Comparison of ENCODE assay signal across 13 cellular contexts in genomic region chr4:145819246-145820181, GRCh38.
DNase-seq lines count a peak whose midpoint lies in the region; ATAC-seq and TF ChIP-seq lines count a peak whose summit lies in the region.
"Had no signal": no experiment of that assay in that cellular context is flagged by ENCODE, and none has a peak within 500 bp of the region (broad histone marks: within the 10 kb centered on the region; RNA-seq: fewer than 3 reads in every experiment).

No MANE protein-coding gene starts in this region.

- intact Hi-C loops in left ventricle myocardium superior (cut with micrococcal nuclease), result no loop called here

- no peaks in the 10 kb centered on the region for H3K27me3 Mint-ChIP-seq in stimulated activated naive B cell treated with anti-CD40 and anti-IgM and Interleukin-4, amounts not matched to agents 10 μg/mL and 1 μg/mL and 100 μg/mL, for 72 hours

- H4K20me1 ChIP-seq in OCI-LY1 (ENCODE audit: insufficient read depth, low read length), result no peaks in the 10 kb centered on the region

- H3K27ac ChIP-seq in OCI-LY1 (ENCODE audit: low read depth, low read length, poor library complexity, severe bottlenecking), result peak overlapping the region; percentile 70
- H3K27ac ChIP-seq: 22Rv1, body of pancreas had no signal

- peaks cover 40% of the 10 kb centered on the region for H3K4me1 ChIP-seq in OCI-LY1 (ENCODE audit: insufficient read depth, low read length, severe bottlenecking)
- H3K4me1 ChIP-seq: body of pancreas had no signal

- peak overlapping the region; percentile 11 for H3K27ac Mint-ChIP-seq in stimulated activated naive B cell treated with anti-CD40 and anti-IgM and Interleukin-4, amounts not matched to agents 10 μg/mL and 1 μg/mL and 100 μg/mL, for 72 hours
- H3K27ac Mint-ChIP-seq: T-helper 2 cell treated with Interferon-gamma antibody and Interleukin-4, amounts not matched to agents 5 μg/mL and 100 μg/mL, for 36 hours had no signal

- H3K9me3 ChIP-seq in OCI-LY1 (ENCODE audit: low read length), result no peaks in the 10 kb centered on the region
- H3K9me3 ChIP-seq: body of pancreas had no signal

- no peaks in the 10 kb centered on the region for H3K27me3 ChIP-seq in OCI-LY1 (ENCODE audit: insufficient read depth, low read length)
- H3K27me3 ChIP-seq: body of pancreas had no signal

- H3K36me3 Mint-ChIP-seq in stimulated activated naive B cell treated with anti-CD40 and anti-IgM and Interleukin-4, amounts not matched to agents 10 μg/mL and 1 μg/mL and 100 μg/mL, for 72 hours, result peaks cover 27 to 51% of the 10 kb centered on the region in 2 donors

- TF ChIP-seq CTCF in OCI-LY1 (IDR thresholded peaks at IDR 0.05; ENCODE audit: low read length), result no peak

- no peak overlapping the region; the same call in 1 of the 2 replicates for H3K9ac ChIP-seq in OCI-LY1 (ENCODE audit: low read length)

- ATAC-seq in left ventricle myocardium superior, result peak; percentile 70
- ATAC-seq in stimulated activated naive B cell treated with anti-CD40 and anti-IgM and Interleukin-4, amounts not matched to agents 10 μg/mL and 1 μg/mL and 100 μg/mL, for 72 hours (replicated peaks), result peak in 1 of 2 donors; percentile 16
- ATAC-seq: body of pancreas had no signal

- H2AFZ ChIP-seq in OCI-LY1 (ENCODE audit: low read length), result no peak overlapping the region

- peak overlapping the region; percentile 20; the same call in 1 of the 2 replicates for H3K4me2 ChIP-seq in OCI-LY1 (ENCODE audit: low read length)

- H3K4me3 Mint-ChIP-seq in stimulated activated naive B cell treated with anti-CD40 and anti-IgM and Interleukin-4, amounts not matched to agents 10 μg/mL and 1 μg/mL and 100 μg/mL, for 72 hours, result no peak overlapping the region
- H3K4me3 Mint-ChIP-seq: T-helper 2 cell treated with Interferon-gamma antibody and Interleukin-4, amounts not matched to agents 5 μg/mL and 100 μg/mL, for 36 hours had no signal

- no peaks in the 10 kb centered on the region for H3K79me2 ChIP-seq in OCI-LY1 (ENCODE audit: insufficient read depth, low read length)

- H3F3A ChIP-seq in OCI-LY1 (ENCODE audit: insufficient read depth, low read length), result no peaks in the 10 kb centered on the region

- H3K9me2 ChIP-seq in OCI-LY1 (ENCODE audit: low read depth, low read length), result no peaks in the 10 kb centered on the region

- H3K4me3 ChIP-seq in OCI-LY1 (ENCODE audit: low read depth, low read length, poor library complexity, severe bottlenecking), result no peak overlapping the region
- H3K4me3 ChIP-seq: body of pancreas had no signal

- no peaks in the 10 kb centered on the region for H3K9me3 Mint-ChIP-seq in stimulated activated naive B cell treated with anti-CD40 and anti-IgM and Interleukin-4, amounts not matched to agents 10 μg/mL and 1 μg/mL and 100 μg/mL, for 72 hours
- H3K9me3 Mint-ChIP-seq: T-helper 2 cell treated with Interferon-gamma antibody and Interleukin-4, amounts not matched to agents 5 μg/mL and 100 μg/mL, for 36 hours had no signal

- peaks cover 34% of the 10 kb centered on the region for H3K36me3 ChIP-seq in OCI-LY1 (ENCODE audit: insufficient read depth, low read length)

- DNase-seq in NCI-H1092 treated with DMSO at 0.1 percent for 48 hours (lab: John Stamatoyannopoulos, UW) (peak; percentile 92), NCI-H1092 (lab: John Stamatoyannopoulos, UW) (no peak), left ventricle myocardium superior (no peak), SKM-1 treated with dmso at 0.1 percent for 144 hours (lab: John Stamatoyannopoulos, UW; ENCODE audit: unreplicated experiment) (no peak), 8988T (no peak), GM19238 (ENCODE audit: insufficient read length, low spot score) (no peak)
- no peak for DNase-seq in stimulated activated naive B cell treated with anti-CD40 and anti-IgM and Interleukin-4, amounts not matched to agents 10 μg/mL and 1 μg/mL and 100 μg/mL, for 72 hours
- DNase-seq: KG1; NK-92 treated with Interleukin-12 subunit alpha and Interleukin-12 subunit beta, amount 100 ng/mL, for 24 hours had no signal

- peaks cover 18% of the 10 kb centered on the region in 2 donors for H3K4me1 Mint-ChIP-seq in stimulated activated naive B cell treated with anti-CD40 and anti-IgM and Interleukin-4, amounts not matched to agents 10 μg/mL and 1 μg/mL and 100 μg/mL, for 72 hours
